Comparison of ENCODE assay signal across 7 cellular contexts in genomic region chr1:113265196-113265595, GRCh38.
"Had no signal": no experiment of that assay in that cellular context is flagged by ENCODE, and none has a peak within 500 bp of the region (broad histone marks: within the 10 kb centered on the region; RNA-seq: fewer than 3 reads in every experiment).

No MANE protein-coding gene starts in this region.

- H3K27ac ChIP-seq: HL-60, KMS-11 had no signal

- FAIRE-seq: HepG2, HTR-8/SVneo had no signal

- H3K9ac ChIP-seq: KMS-11 had no signal

- ATAC-seq: HepG2 had no signal

- DNase-seq: IMR-90, KBM-7, KG1 had no signal

- H3K4me2 ChIP-seq: KMS-11 had no signal
